Comparison of ENCODE assay signal across 1 cellular context in the genomic region with DNA sequence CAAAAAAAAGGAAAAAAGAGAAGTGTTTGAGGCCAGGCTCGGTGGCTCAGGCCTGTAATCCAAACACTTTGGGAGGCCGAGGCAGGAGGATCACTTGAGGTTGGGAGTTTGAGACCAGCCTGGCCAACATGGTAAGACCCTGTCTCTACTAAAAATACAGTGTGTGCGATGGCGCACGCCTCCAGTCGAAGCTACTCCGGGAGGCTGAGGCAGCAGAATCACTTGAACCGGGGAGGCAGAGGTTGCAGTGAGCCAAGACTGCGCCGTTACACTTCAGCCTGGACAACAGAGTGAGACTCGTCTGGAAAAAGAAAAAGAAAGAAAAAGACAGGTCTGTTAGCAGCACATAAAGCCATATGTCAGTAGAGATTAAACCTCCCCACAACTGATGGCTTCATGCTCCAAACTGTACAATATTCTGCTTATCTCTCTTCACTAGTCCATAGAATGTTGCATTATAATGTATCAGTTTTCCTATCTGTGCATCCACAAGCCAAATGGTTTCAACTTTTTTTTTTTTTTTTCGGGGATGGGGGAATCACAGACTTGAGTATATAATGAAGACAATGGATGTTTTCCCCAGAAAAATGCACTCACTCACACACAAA.
TF ChIP-seq lines count a peak whose summit lies in the region.
"Not testable (repeated sequence)": the region's sequence is repeated elsewhere in the genome, so short reads cannot be mapped to it uniquely, and the experiment has no call there.

No MANE protein-coding gene starts in this region.

TF ChIP-seq in K562, 482 proteins besides CTCF, POLR2A, EP300 and RAD21 (continued from another document):
- TF ChIP-seq, protein P1, sequence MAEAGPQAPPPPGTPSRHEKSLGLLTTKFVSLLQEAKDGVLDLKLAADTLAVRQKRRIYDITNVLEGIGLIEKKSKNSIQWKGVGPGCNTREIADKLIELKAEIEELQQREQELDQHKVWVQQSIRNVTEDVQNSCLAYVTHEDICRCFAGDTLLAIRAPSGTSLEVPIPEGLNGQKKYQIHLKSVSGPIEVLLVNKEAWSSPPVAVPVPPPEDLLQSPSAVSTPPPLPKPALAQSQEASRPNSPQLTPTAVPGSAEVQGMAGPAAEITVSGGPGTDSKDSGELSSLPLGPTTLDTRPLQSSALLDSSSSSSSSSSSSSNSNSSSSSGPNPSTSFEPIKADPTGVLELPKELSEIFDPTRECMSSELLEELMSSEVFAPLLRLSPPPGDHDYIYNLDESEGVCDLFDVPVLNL (CRISPR knock-in tag; IDR thresholded peaks at IDR 0.05; ENCODE audit: low read depth), result peak; percentile 33; the same call in 1 of the 2 replicates
- TF ChIP-seq CBFA2T2 (conservative IDR thresholded peaks at IDR 0.05) (peak; percentile 61), NCOR1 (IDR thresholded peaks at IDR 0.05) (peak; percentile 56), MTA2 (IDR thresholded peaks at IDR 0.05; ENCODE audit: low read depth) (peak; percentile 50), BCOR (IDR thresholded peaks at IDR 0.05) (peak; percentile 39; the same call in 1 of the 2 replicates), TAL1 (IDR thresholded peaks at IDR 0.05) (peak; percentile 64), TCF3 (CRISPR knock-in tag; IDR thresholded peaks at IDR 0.05) (peak; percentile 58), STAT5A (IDR thresholded peaks at IDR 0.05; ENCODE audit: borderline replicate concordance, low read length) (0 out of 2 replicates have a peak, but pooled peaks have one; percentile 22), TEAD4 (IDR thresholded peaks at IDR 0.05; ENCODE audit: low read length) (peak; percentile 63), ZNF384 (IDR thresholded peaks at IDR 0.05; ENCODE audit: low read depth, low read length) (peak; percentile 56), ZNF121 (CRISPR knock-in tag; conservative IDR thresholded peaks at IDR 0.05) (peak; percentile 88), SOX6 (IDR thresholded peaks at IDR 0.05) (0 out of 2 replicates have a peak, but pooled peaks have one; percentile 25), KDM1A (IDR thresholded peaks at IDR 0.05) (peak in 1 of 2 experiments; percentile 26; a peak in 2 of 4 replicates), CBFA2T3 (IDR thresholded peaks at IDR 0.05) (peak; percentile 70), MEIS2 (IDR thresholded peaks at IDR 0.05; ENCODE audit: partially characterized antibody) (peak; percentile 45), DPF2 (IDR thresholded peaks at IDR 0.05) (0 out of 2 replicates have a peak, but pooled peaks have one; percentile 27), ARID1B (IDR thresholded peaks at IDR 0.05) (peak; percentile 73)
- not testable (repeated sequence) for TF ChIP-seq TEAD4 (CRISPR knock-in tag; IDR thresholded peaks at IDR 0.05; ENCODE audit: borderline replicate concordance)
- TF ChIP-seq, protein P2, sequence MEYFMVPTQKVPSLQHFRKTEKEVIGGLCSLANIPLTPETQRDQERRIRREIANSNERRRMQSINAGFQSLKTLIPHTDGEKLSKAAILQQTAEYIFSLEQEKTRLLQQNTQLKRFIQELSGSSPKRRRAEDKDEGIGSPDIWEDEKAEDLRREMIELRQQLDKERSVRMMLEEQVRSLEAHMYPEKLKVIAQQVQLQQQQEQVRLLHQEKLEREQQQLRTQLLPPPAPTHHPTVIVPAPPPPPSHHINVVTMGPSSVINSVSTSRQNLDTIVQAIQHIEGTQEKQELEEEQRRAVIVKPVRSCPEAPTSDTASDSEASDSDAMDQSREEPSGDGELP (CRISPR knock-in tag; IDR thresholded peaks at IDR 0.05; ENCODE audit: borderline replicate concordance), result peak; percentile 29; the same call in 1 of the 2 replicates
